13 cellular contexts compared by ENCODE assay signal in the genomic region with DNA sequence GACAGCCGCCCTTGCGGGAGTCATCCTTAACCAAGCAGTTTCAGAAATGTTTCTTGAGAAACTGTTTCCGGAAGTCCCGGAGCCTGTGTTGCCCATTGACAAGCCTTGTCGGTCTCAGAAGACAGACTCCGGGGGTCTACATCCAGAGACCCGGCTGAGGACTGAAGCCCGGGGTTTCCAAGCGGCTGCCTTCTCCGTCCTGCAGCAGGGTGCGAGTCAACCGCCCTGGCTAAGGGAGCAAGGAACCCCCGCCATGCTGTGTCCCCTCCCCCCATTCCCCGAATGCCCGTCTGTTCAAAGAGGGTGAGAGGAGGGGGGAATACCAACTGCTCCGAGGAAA.
DNase-seq lines count a peak whose midpoint lies in the region; ATAC-seq and TF ChIP-seq lines count a peak whose summit lies in the region.
"Had no signal": no experiment of that assay in that cellular context is flagged by ENCODE, and none has a peak within 500 bp of the region (broad histone marks: within the 10 kb centered on the region; RNA-seq: fewer than 3 reads in every experiment).

No MANE protein-coding gene starts in this region.

- H3K4me3 ChIP-seq in GM23338 (no peak overlapping the region), RWPE2 (ENCODE audit: severe bottlenecking) (no peak overlapping the region), skin epidermis (no peak overlapping the region)

- DNase-seq in GM23338 (ENCODE audit: low spot score) (no peak), RWPE2 (ENCODE audit: low spot score) (no peak), foreskin keratinocyte (no peak)
- DNase-seq in stimulated activated CD4-positive, alpha-beta T cell treated with anti-CD3 and anti-CD28 coated beads, Interleukin-4, amount 100 ng/mL, for 4 hours: no peak
- DNase-seq: C1 segment of cervical spinal cord, H9, NCI-H1105 treated with DMSO at 0.1 percent for 48 hours, NCI-H187 treated with DMSO at 0.1 percent for 48 hours, SHP77 had no signal

- no peak overlapping the region for H3K4me3 Mint-ChIP-seq in GM23338
- H3K4me3 Mint-ChIP-seq: H9 had no signal

- TF ChIP-seq CTCF in GM23338 (conservative IDR thresholded peaks at IDR 0.05; ENCODE audit: low read depth in 2 of 2): no peak
- TF ChIP-seq CTCF in RWPE2 (IDR thresholded peaks at IDR 0.05; ENCODE audit: poor library complexity, severe bottlenecking): no peak
- no peak for TF ChIP-seq CTCF in foreskin keratinocyte (conservative IDR thresholded peaks at IDR 0.05)

- H3K79me2 ChIP-seq in GM23338 (replicated peaks; ENCODE audit: insufficient read depth): no peaks in the 10 kb centered on the region

- H2AFZ ChIP-seq in GM23338: peak overlapping the region; percentile 48

- H3K27me3 ChIP-seq in GM23338 (ENCODE audit: insufficient read depth): no peaks in the 10 kb centered on the region
- no peaks in the 10 kb centered on the region for H3K27me3 ChIP-seq in RWPE2 (ENCODE audit: insufficient read depth, poor library complexity, severe bottlenecking)
- no peaks in the 10 kb centered on the region for H3K27me3 ChIP-seq in foreskin keratinocyte

- ATAC-seq in GM23338: peak; percentile 18; the same call in 2 of the 3 replicates
- no peak for ATAC-seq in RWPE2 (ENCODE audit: low read depth)
- ATAC-seq in foreskin keratinocyte: no peak
- ATAC-seq in GM21381 (IDR thresholded peaks at IDR 0.05; ENCODE audit: unreplicated experiment): no peak
- ATAC-seq in HG03469 (IDR thresholded peaks at IDR 0.05; ENCODE audit: unreplicated experiment): no peak

- H3K9me2 ChIP-seq in GM23338 (ENCODE audit: insufficient read depth): no peaks in the 10 kb centered on the region

- no peaks in the 10 kb centered on the region for H3K36me3 ChIP-seq in GM23338 (ENCODE audit: insufficient read depth)
- H3K36me3 ChIP-seq in RWPE2 (ENCODE audit: low read depth): no peaks in the 10 kb centered on the region

- H3K4me1 ChIP-seq in GM23338 (ENCODE audit: insufficient read depth): no peaks in the 10 kb centered on the region; the same call in 1 of the 2 replicates
- H3K4me1 ChIP-seq in RWPE2 (ENCODE audit: insufficient read depth, poor library complexity, severe bottlenecking): peaks cover 24% of the 10 kb centered on the region
- H3K4me1 ChIP-seq in foreskin keratinocyte: peaks cover 14% of the 10 kb centered on the region

- H3K4me2 ChIP-seq in GM23338: no peak overlapping the region

- no peaks in the 10 kb centered on the region for H3F3A ChIP-seq in GM23338 (replicated peaks; ENCODE audit: low read depth)

- H3K27ac ChIP-seq in GM23338 (ENCODE audit: low read depth): no peak overlapping the region
- peak overlapping the region; percentile 83 for H3K27ac ChIP-seq in RWPE2 (ENCODE audit: poor library complexity, severe bottlenecking)
- peak overlapping the region; percentile 41 for H3K27ac ChIP-seq in foreskin keratinocyte
- peak overlapping the region in 18 of 21 experiments; percentile 9 to 82 (median 54) for H3K27ac ChIP-seq in skin epidermis
- H3K27ac ChIP-seq: HL-60 had no signal

- no peaks in the 10 kb centered on the region for H3K9me3 ChIP-seq in RWPE2 (ENCODE audit: severe bottlenecking)

- H3K9me3 Mint-ChIP-seq in GM23338: no peaks in the 10 kb centered on the region
- H3K9me3 Mint-ChIP-seq: H9 had no signal

- peaks cover 5% of the 10 kb centered on the region; the same call in 2 of the 3 replicates for H3K4me1 Mint-ChIP-seq in GM23338

- no peak overlapping the region for H3K27ac Mint-ChIP-seq in GM23338

- no peaks in the 10 kb centered on the region for H3K36me3 Mint-ChIP-seq in GM23338 (ENCODE audit: low read depth)

- peaks cover 12% of the 10 kb centered on the region for H3K27me3 Mint-ChIP-seq in GM23338 (ENCODE audit: insufficient read depth, low read depth, poor library complexity)

- H4K20me1 ChIP-seq in GM23338 (replicated peaks; ENCODE audit: insufficient read depth): no peaks in the 10 kb centered on the region

TF ChIP-seq in GM23338, 12 proteins besides CTCF, POLR2A, EP300 and RAD21 (continues in another document):
- TF ChIP-seq POLR2AphosphoS5 (IDR thresholded peaks at IDR 0.05; ENCODE audit: low read depth): no peak
- TF ChIP-seq, protein P1, sequence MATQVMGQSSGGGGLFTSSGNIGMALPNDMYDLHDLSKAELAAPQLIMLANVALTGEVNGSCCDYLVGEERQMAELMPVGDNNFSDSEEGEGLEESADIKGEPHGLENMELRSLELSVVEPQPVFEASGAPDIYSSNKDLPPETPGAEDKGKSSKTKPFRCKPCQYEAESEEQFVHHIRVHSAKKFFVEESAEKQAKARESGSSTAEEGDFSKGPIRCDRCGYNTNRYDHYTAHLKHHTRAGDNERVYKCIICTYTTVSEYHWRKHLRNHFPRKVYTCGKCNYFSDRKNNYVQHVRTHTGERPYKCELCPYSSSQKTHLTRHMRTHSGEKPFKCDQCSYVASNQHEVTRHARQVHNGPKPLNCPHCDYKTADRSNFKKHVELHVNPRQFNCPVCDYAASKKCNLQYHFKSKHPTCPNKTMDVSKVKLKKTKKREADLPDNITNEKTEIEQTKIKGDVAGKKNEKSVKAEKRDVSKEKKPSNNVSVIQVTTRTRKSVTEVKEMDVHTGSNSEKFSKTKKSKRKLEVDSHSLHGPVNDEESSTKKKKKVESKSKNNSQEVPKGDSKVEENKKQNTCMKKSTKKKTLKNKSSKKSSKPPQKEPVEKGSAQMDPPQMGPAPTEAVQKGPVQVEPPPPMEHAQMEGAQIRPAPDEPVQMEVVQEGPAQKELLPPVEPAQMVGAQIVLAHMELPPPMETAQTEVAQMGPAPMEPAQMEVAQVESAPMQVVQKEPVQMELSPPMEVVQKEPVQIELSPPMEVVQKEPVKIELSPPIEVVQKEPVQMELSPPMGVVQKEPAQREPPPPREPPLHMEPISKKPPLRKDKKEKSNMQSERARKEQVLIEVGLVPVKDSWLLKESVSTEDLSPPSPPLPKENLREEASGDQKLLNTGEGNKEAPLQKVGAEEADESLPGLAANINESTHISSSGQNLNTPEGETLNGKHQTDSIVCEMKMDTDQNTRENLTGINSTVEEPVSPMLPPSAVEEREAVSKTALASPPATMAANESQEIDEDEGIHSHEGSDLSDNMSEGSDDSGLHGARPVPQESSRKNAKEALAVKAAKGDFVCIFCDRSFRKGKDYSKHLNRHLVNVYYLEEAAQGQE (IDR thresholded peaks at IDR 0.05; ENCODE audit: unreplicated experiment): no peak
- TF ChIP-seq NANOG (IDR thresholded peaks at IDR 0.05; ENCODE audit: borderline replicate concordance): no peak
- no peak for TF ChIP-seq ZNF114 (CRISPR knock-in tag; IDR thresholded peaks at IDR 0.05)
- no peak for TF ChIP-seq EZH2 (IDR thresholded peaks at IDR 0.05; ENCODE audit: low read depth, unreplicated experiment)
- TF ChIP-seq, protein P2, sequence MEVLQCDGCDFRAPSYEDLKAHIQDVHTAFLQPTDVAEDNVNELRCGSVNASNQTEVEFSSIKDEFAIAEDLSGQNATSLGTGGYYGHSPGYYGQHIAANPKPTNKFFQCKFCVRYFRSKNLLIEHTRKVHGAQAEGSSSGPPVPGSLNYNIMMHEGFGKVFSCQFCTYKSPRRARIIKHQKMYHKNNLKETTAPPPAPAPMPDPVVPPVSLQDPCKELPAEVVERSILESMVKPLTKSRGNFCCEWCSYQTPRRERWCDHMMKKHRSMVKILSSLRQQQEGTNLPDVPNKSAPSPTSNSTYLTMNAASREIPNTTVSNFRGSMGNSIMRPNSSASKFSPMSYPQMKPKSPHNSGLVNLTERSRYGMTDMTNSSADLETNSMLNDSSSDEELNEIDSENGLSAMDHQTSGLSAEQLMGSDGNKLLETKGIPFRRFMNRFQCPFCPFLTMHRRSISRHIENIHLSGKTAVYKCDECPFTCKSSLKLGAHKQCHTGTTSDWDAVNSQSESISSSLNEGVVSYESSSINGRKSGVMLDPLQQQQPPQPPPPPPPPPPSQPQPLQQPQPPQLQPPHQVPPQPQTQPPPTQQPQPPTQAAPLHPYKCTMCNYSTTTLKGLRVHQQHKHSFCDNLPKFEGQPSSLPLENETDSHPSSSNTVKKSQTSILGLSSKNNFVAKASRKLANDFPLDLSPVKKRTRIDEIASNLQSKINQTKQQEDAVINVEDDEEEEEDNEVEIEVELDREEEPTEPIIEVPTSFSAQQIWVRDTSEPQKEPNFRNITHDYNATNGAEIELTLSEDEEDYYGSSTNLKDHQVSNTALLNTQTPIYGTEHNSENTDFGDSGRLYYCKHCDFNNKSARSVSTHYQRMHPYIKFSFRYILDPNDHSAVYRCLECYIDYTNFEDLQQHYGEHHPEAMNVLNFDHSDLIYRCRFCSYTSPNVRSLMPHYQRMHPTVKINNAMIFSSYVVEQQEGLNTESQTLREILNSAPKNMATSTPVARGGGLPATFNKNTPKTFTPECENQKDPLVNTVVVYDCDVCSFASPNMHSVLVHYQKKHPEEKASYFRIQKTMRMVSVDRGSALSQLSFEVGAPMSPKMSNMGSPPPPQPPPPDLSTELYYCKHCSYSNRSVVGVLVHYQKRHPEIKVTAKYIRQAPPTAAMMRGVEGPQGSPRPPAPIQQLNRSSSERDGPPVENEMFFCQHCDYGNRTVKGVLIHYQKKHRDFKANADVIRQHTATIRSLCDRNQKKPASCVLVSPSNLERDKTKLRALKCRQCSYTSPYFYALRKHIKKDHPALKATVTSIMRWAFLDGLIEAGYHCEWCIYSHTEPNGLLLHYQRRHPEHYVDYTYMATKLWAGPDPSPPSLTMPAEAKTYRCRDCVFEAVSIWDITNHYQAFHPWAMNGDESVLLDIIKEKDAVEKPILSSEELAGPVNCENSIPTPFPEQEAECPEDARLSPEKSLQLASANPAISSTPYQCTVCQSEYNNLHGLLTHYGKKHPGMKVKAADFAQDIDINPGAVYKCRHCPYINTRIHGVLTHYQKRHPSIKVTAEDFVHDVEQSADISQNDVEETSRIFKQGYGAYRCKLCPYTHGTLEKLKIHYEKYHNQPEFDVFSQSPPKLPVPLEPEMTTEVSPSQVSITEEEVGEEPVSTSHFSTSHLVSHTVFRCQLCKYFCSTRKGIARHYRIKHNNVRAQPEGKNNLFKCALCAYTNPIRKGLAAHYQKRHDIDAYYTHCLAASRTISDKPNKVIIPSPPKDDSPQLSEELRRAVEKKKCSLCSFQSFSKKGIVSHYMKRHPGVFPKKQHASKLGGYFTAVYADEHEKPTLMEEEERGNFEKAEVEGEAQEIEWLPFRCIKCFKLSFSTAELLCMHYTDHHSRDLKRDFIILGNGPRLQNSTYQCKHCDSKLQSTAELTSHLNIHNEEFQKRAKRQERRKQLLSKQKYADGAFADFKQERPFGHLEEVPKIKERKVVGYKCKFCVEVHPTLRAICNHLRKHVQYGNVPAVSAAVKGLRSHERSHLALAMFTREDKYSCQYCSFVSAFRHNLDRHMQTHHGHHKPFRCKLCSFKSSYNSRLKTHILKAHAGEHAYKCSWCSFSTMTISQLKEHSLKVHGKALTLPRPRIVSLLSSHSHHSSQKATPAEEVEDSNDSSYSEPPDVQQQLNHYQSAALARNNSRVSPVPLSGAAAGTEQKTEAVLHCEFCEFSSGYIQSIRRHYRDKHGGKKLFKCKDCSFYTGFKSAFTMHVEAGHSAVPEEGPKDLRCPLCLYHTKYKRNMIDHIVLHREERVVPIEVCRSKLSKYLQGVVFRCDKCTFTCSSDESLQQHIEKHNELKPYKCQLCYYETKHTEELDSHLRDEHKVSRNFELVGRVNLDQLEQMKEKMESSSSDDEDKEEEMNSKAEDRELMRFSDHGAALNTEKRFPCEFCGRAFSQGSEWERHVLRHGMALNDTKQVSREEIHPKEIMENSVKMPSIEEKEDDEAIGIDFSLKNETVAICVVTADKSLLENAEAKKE (CRISPR knock-in tag; IDR thresholded peaks at IDR 0.05): no peak
